1 cellular context compared by ENCODE assay signal in the genomic region with DNA sequence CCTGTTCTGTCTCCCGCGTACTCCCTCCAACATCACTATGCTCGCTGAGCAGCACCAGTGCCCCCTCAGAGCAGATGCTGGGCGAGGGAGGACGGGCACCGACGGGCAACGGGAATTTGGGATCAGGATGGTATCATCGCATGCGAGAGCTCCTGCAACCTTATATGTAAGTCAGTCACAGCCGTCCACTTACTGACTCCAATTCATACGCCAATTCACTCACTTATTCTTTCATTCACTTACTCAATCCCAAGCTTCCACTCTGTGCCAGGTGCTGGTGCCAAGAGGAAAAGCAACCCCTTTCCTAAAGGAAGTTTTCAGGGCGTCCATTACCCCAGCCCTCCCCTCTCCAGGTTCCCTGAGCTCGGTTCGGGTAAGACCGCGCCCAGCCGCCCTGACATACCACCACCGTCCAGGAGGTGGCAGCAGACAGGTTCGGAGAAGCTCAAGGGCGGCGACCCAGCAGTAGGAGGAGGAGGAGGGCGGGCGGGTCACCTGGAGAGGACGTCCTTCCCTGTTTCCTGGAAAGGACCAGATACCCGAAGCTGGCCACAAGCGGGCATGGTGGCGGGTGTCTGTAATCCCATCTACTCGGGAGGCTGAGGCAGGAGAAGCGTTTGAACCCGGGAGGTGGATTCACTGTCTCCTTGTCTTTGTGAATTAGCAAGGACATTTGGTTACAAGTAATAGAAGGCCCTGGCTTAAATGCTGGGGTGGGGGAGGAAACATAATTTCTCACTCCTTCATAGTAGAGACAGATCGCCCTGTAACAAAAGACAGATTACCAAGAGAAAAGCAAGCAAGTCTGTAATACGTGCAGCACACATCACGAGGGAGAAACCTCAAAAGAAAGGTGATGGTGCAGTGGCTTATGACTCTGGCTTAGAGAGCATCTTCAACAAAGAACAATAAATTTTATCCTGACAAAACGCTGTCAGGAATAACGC.
TF ChIP-seq lines count a peak whose summit lies in the region.

No MANE protein-coding gene starts in this region.

TF ChIP-seq in GM12878, 131 proteins besides CTCF, POLR2A, EP300 and RAD21:
- no peak for TF ChIP-seq ZNF207 (IDR thresholded peaks at IDR 0.05; ENCODE audit: borderline replicate concordance)
- TF ChIP-seq ESRRA (IDR thresholded peaks at IDR 0.05; ENCODE audit: low read length) = no peak
- 0 out of 2 replicates have a peak, but pooled peaks have one; percentile 27 for TF ChIP-seq EED (IDR thresholded peaks at IDR 0.05; ENCODE audit: low read depth)
- TF ChIP-seq TARDBP (IDR thresholded peaks at IDR 0.05; ENCODE audit: borderline replicate concordance) = no peak
- peak; percentile 60; the same call in 1 of the 2 replicates for TF ChIP-seq SMC3 (IDR thresholded peaks at IDR 0.05; ENCODE audit: borderline replicate concordance, low read length)
- TF ChIP-seq, protein P1, sequence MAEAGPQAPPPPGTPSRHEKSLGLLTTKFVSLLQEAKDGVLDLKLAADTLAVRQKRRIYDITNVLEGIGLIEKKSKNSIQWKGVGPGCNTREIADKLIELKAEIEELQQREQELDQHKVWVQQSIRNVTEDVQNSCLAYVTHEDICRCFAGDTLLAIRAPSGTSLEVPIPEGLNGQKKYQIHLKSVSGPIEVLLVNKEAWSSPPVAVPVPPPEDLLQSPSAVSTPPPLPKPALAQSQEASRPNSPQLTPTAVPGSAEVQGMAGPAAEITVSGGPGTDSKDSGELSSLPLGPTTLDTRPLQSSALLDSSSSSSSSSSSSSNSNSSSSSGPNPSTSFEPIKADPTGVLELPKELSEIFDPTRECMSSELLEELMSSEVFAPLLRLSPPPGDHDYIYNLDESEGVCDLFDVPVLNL (IDR thresholded peaks at IDR 0.05; ENCODE audit: low read depth, low read length) = no peak
- peak; percentile 44; the same call in 1 of the 2 replicates for TF ChIP-seq RB1 (IDR thresholded peaks at IDR 0.05; ENCODE audit: borderline replicate concordance)
TF ChIP-seq in GM12878: peak in this region for 3.
